ENCODE assay signal across 8 cellular contexts in genomic region chr3:88203537-88204143, GRCh38. TPM values are rescaled to one million over a fixed set of nuclear protein-coding genes. Genes with fewer than 3 reads are reported as not detected.
A peak's percentile ranks its signal among the peaks of the same experiment; 100 is the strongest.
DNase-seq lines count a peak whose midpoint lies in the region; ATAC-seq and TF ChIP-seq lines count a peak whose summit lies in the region.

No MANE protein-coding gene starts in this region.

- TF ChIP-seq CTCF in Peyer's patch (IDR thresholded peaks at IDR 0.05), result peak in 5 of 6 experiments; percentile 23 to 84 (median 81)
- TF ChIP-seq CTCF in glutamatergic neuron (IDR thresholded peaks at IDR 0.05; ENCODE audit: partially characterized antibody, unreplicated experiment), result peak; percentile 86
- TF ChIP-seq CTCF in prostate gland (IDR thresholded peaks at IDR 0.05), result peak; percentile 58 to 75 (median 70)

- H3K36me3 Mint-ChIP-seq in activated naive CD4-positive, alpha-beta T cell treated with anti-CD3 and anti-CD28 coated beads for 36 hours (ENCODE audit: low read depth), result no peaks in the 10 kb centered on the region
- H3K36me3 Mint-ChIP-seq in glutamatergic neuron (ENCODE audit: unreplicated experiment), result peaks cover 4% of the 10 kb centered on the region

- H3K4me3 ChIP-seq in Peyer's patch, result no peak overlapping the region
- no peak overlapping the region for H3K4me3 ChIP-seq in prostate gland

- DNase-seq in GDM1 (lab: John Stamatoyannopoulos, UW) (peak; percentile 7), HT-29 (ENCODE audit: low spot score) (peak; percentile 50), Peyer's patch (peak; percentile 34 to 86 (median 67)), glutamatergic neuron (peak; percentile 86), prostate gland (ENCODE audit: low spot score) (peak; percentile 61), GOT3 (lab: John Stamatoyannopoulos, UW) (no peak)
- peak; percentile 78 for DNase-seq in activated naive CD4-positive, alpha-beta T cell treated with anti-CD3 and anti-CD28 coated beads for 36 hours

- H3K4me1 Mint-ChIP-seq in activated naive CD4-positive, alpha-beta T cell treated with anti-CD3 and anti-CD28 coated beads for 36 hours (ENCODE audit: low read depth), result no peaks in the 10 kb centered on the region
- H3K4me1 Mint-ChIP-seq in glutamatergic neuron (ENCODE audit: low read depth, unreplicated experiment), result peaks cover 7% of the 10 kb centered on the region

- intact Hi-C loops in activated naive CD4-positive, alpha-beta T cell treated with anti-CD3 and anti-CD28 coated beads for 36 hours (cut with micrococcal nuclease), result loop anchor here (1.0 to 2.0 kb wide), 4 partner anchors 896 to 1979 kb away; no protein-coding TSS in a partner anchor
- intact Hi-C loops in prostate gland (cut with DNase I), result loop anchor here (5.0 to 10.0 kb wide), 2 partner anchors 1889 to 1981 kb away; no protein-coding TSS in a partner anchor

- no peaks in the 10 kb centered on the region for H3K9me3 Mint-ChIP-seq in activated naive CD4-positive, alpha-beta T cell treated with anti-CD3 and anti-CD28 coated beads for 36 hours
- H3K9me3 Mint-ChIP-seq in glutamatergic neuron (ENCODE audit: unreplicated experiment), result peaks cover 2% of the 10 kb centered on the region

- H3K27ac ChIP-seq in Peyer's patch (no peak overlapping the region), prostate gland (no peak overlapping the region)

- WGBS in prostate gland, result 5% methylated on average over 6 of the region's 6 CpGs

- H3K36me3 ChIP-seq in Peyer's patch (no peaks in the 10 kb centered on the region), prostate gland (no peaks in the 10 kb centered on the region)

- H3K4me1 ChIP-seq in Peyer's patch (no peaks in the 10 kb centered on the region), prostate gland (replicated peaks) (no peaks in the 10 kb centered on the region)

- H3K27me3 ChIP-seq in Peyer's patch (no peaks in the 10 kb centered on the region), prostate gland (replicated peaks; ENCODE audit: insufficient read depth) (no peaks in the 10 kb centered on the region)

- H3K4me3 Mint-ChIP-seq in activated naive CD4-positive, alpha-beta T cell treated with anti-CD3 and anti-CD28 coated beads for 36 hours, result no peak overlapping the region
- no peak overlapping the region for H3K4me3 Mint-ChIP-seq in glutamatergic neuron (ENCODE audit: unreplicated experiment)

- no peaks in the 10 kb centered on the region for H3K9me3 ChIP-seq in Peyer's patch
- no peaks in the 10 kb centered on the region for H3K9me3 ChIP-seq in prostate gland

- peak; percentile 95 for ATAC-seq in GM21528 (IDR thresholded peaks at IDR 0.05; ENCODE audit: low FRiP score, unreplicated experiment)

- H3K27ac Mint-ChIP-seq in activated naive CD4-positive, alpha-beta T cell treated with anti-CD3 and anti-CD28 coated beads for 36 hours, result no peak overlapping the region
- H3K27ac Mint-ChIP-seq in glutamatergic neuron (ENCODE audit: unreplicated experiment), result no peak overlapping the region

- CTCF ChIA-PET in activated naive CD4-positive, alpha-beta T cell treated with anti-CD3 and anti-CD28 coated beads for 36 hours (lab: Charles Lee), result interaction anchor here (1.6 kb wide), 1 partner anchor 16 kb away, joined by 6 read pairs; no protein-coding TSS in a partner anchor

- no peak for TF ChIP-seq POLR2A in Peyer's patch (IDR thresholded peaks at IDR 0.05)
- no peak for TF ChIP-seq POLR2A in prostate gland (IDR thresholded peaks at IDR 0.05)

- no peaks in the 10 kb centered on the region for H3K27me3 Mint-ChIP-seq in activated naive CD4-positive, alpha-beta T cell treated with anti-CD3 and anti-CD28 coated beads for 36 hours (ENCODE audit: low read depth)
- no peaks in the 10 kb centered on the region for H3K27me3 Mint-ChIP-seq in glutamatergic neuron (ENCODE audit: unreplicated experiment)

RNA-seq across cellular contexts. Expression of gene C3orf38, which starts 53.9 kb away (rescaled TPM):
- total RNA-seq in HT-29 (2014; rRNA removed; shearing (Covaris generic)), result 3.1 and 3.3 TPM in 2 replicates
- total RNA-seq in Peyer's patch (10 to 100 TPM; 17.4 to 23.8 (median 19.4) TPM), glutamatergic neuron (ENCODE audit: unreplicated experiment) (26.0 TPM), prostate gland (10 to 100 TPM; 16.0 to 33.3 TPM)
- 10 to 100 TPM; 16.0 to 16.7 TPM for total RNA-seq in activated naive CD4-positive, alpha-beta T cell treated with anti-CD3 and anti-CD28 coated beads for 36 hours
